26 cellular contexts compared by ENCODE assay signal in genomic region chr7:8136331-8136730, GRCh38.
"Had no signal": no experiment of that assay in that cellular context is flagged by ENCODE, and none has a peak within 500 bp of the region (broad histone marks: within the 10 kb centered on the region; RNA-seq: fewer than 3 reads in every experiment).

No MANE protein-coding gene starts in this region.

- H3K36me3 ChIP-seq: Peyer's patch had no signal

- DNase-seq: activated CD4-positive, alpha-beta T cell treated with anti-CD3 and anti-CD28 coated beads for 48 hours; activated CD4-positive, CD25-positive, alpha-beta regulatory T cell treated with anti-CD3 and anti-CD28 coated beads, Interleukin-2, amount 50 U/mL, for 72 hours; activated CD8-positive, alpha-beta memory T cell treated with anti-CD3 and anti-CD28 coated beads, Interleukin-2, amount 50 U/mL, for 4 hours; activated CD8-positive, alpha-beta T cell treated with anti-CD3 and anti-CD28 coated beads for 36 hours; activated naive CD4-positive, alpha-beta T cell treated with Interleukin-2 at 50 U/mL for 16 hours; activated naive CD8-positive, alpha-beta T cell treated with anti-CD3 and anti-CD28 coated beads, Interleukin-2, amount 50 U/mL, for 24 hours; activated T-cell treated with anti-CD3 and anti-CD28 coated beads, Interleukin-2, amount 50 U/mL, for 72 hours; amygdala; Karpas-422; NCI-H1105 treated with DMSO at 0.1 percent for 48 hours; NCI-H1436 treated with DMSO at 0.1 percent for 48 hours; NCI-H187; NCI-H2081; NCI-H510A treated with DMSO at 0.1 percent for 48 hours; NCI-H69; NK-92 treated with Interleukin-12 subunit alpha and Interleukin-12 subunit beta, amount 100 ng/mL, for 24 hours; OCI-M1; Peyer's patch; SHP77; T-helper 9 cell had no signal

- H3K27me3 Mint-ChIP-seq: activated CD8-positive, alpha-beta T cell treated with anti-CD3 and anti-CD28 coated beads for 36 hours; activated naive CD8-positive, alpha-beta T cell treated with anti-CD3 and anti-CD28 coated beads, Interleukin-2, amount 50 U/mL, for 24 hours; central memory CD8-positive, alpha-beta T cell had no signal

- H3K4me3 ChIP-seq: Peyer's patch had no signal

- H3K27me3 ChIP-seq: Peyer's patch had no signal

- H3K4me3 Mint-ChIP-seq: activated CD8-positive, alpha-beta T cell treated with anti-CD3 and anti-CD28 coated beads for 36 hours; activated naive CD8-positive, alpha-beta T cell treated with anti-CD3 and anti-CD28 coated beads, Interleukin-2, amount 50 U/mL, for 24 hours; activated T-cell treated with anti-CD3 and anti-CD28 coated beads, Interleukin-2, amount 50 U/mL, for 72 hours; brain; central memory CD8-positive, alpha-beta T cell; T-helper 1 cell treated with Interleukin-12 subunit alpha and Interleukin-12 subunit beta and Interleukin-4 antibody, amounts not matched to agents 30 μg/mL and 1 μg/mL, for 36 hours; WTC11 had no signal

- H3K27ac Mint-ChIP-seq: activated CD8-positive, alpha-beta T cell treated with anti-CD3 and anti-CD28 coated beads for 36 hours; activated naive CD4-positive, alpha-beta T cell treated with anti-CD3 and anti-CD28 coated beads, Interleukin-2, amount 50 U/mL, for 72 hours; activated naive CD8-positive, alpha-beta T cell treated with anti-CD3 and anti-CD28 coated beads, Interleukin-2, amount 50 U/mL, for 24 hours; activated T-cell treated with anti-CD3 and anti-CD28 coated beads, Interleukin-2, amount 50 U/mL, for 72 hours; brain; T-helper 1 cell treated with Interleukin-12 subunit alpha and Interleukin-12 subunit beta and Interleukin-4 antibody, amounts not matched to agents 30 μg/mL and 1 μg/mL, for 36 hours; WTC11 had no signal

- H3K9me3 ChIP-seq: Peyer's patch had no signal

- H3K4me1 Mint-ChIP-seq: WTC11 had no signal

- H3K9me3 Mint-ChIP-seq: activated CD8-positive, alpha-beta T cell treated with anti-CD3 and anti-CD28 coated beads for 36 hours; activated naive CD8-positive, alpha-beta T cell treated with anti-CD3 and anti-CD28 coated beads, Interleukin-2, amount 50 U/mL, for 24 hours; activated T-cell treated with anti-CD3 and anti-CD28 coated beads, Interleukin-2, amount 50 U/mL, for 72 hours; brain; central memory CD8-positive, alpha-beta T cell; T-helper 1 cell treated with Interleukin-12 subunit alpha and Interleukin-12 subunit beta and Interleukin-4 antibody, amounts not matched to agents 30 μg/mL and 1 μg/mL, for 36 hours; WTC11 had no signal

- H3K27ac ChIP-seq: Peyer's patch had no signal

- H3K36me3 Mint-ChIP-seq: activated naive CD4-positive, alpha-beta T cell treated with anti-CD3 and anti-CD28 coated beads, Interleukin-2, amount 50 U/mL, for 72 hours; brain; WTC11 had no signal

- FAIRE-seq: astrocyte had no signal
